15 cellular contexts compared by ENCODE assay signal in the genomic region with DNA sequence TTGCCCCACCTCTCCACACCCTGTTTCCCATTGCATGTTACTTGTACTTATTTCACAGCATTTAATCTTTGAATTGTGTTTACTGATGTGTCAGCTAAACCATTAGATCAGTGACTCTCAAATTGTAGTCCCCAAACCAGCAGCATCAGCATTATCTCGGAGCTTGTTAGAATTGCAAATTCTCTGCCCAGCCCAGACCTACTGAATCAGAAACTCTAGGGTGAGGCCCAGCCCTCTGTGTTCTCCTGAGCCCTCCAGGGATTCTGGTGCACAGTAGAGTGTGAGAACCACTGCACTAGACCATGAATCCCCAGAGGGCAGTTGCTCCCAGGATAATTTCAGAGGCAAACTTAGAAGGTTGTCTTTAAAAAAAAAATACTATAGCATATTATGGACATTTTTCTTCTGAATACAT. TPM values are rescaled to one million over a fixed set of nuclear protein-coding genes. Genes with fewer than 3 reads are reported as not detected.
DNase-seq lines count a peak whose midpoint lies in the region; ATAC-seq and TF ChIP-seq lines count a peak whose summit lies in the region.
"Had no signal": no experiment of that assay in that cellular context is flagged by ENCODE, and none has a peak within 500 bp of the region (broad histone marks: within the 10 kb centered on the region; RNA-seq: fewer than 3 reads in every experiment).

No MANE protein-coding gene starts in this region.

- intact Hi-C loops in CD4-positive, alpha-beta T cell (cut with DNase I, micrococcal nuclease) = no loop called here

- POLR2A ChIA-PET in CD4-positive, alpha-beta T cell (lab: Charles Lee) = no interaction called here

- no peak for TF ChIP-seq CTCF in GM12865 (IDR thresholded peaks at IDR 0.05; ENCODE audit: insufficient read depth, low read depth, low read length, missing control alignments)
- TF ChIP-seq CTCF in CD4-positive, alpha-beta T cell (IDR thresholded peaks at IDR 0.05) = no peak

- H3K27ac ChIP-seq in epithelial cell of prostate = peak overlapping the region; percentile 0
- no peak overlapping the region for H3K27ac ChIP-seq in CD4-positive, alpha-beta T cell (ENCODE audit: low read depth, low read length)
- H3K27ac ChIP-seq: breast epithelium, esophagus muscularis mucosa, Peyer's patch had no signal

- H3K9me3 Mint-ChIP-seq in CD4-positive, alpha-beta T cell = no peaks in the 10 kb centered on the region
- H3K9me3 Mint-ChIP-seq: immature natural killer cell; natural killer cell treated with Interleukin-12 subunit alpha and Interleukin-12 subunit beta and Interleukin-15 and Interleukin-18, amount 100 ng/mL, for 72 hours had no signal

- peak overlapping the region; percentile 35 for H3K4me3 ChIP-seq in GM12865 (ENCODE audit: low read depth, low read length)
- H3K4me3 ChIP-seq: breast epithelium, esophagus muscularis mucosa, Peyer's patch had no signal

- no peak overlapping the region for H3K27ac Mint-ChIP-seq in CD4-positive, alpha-beta T cell
- H3K27ac Mint-ChIP-seq: B cell; immature natural killer cell; natural killer cell treated with Interleukin-12 subunit alpha and Interleukin-12 subunit beta and Interleukin-15 and Interleukin-18, amount 100 ng/mL, for 72 hours had no signal

- no peaks in the 10 kb centered on the region for H3K4me1 Mint-ChIP-seq in CD4-positive, alpha-beta T cell (ENCODE audit: low read depth)
- H3K4me1 Mint-ChIP-seq: B cell, immature natural killer cell had no signal

- ATAC-seq in GM21390 (IDR thresholded peaks at IDR 0.05; ENCODE audit: unreplicated experiment) = peak; percentile 58
- peak; percentile 86 for ATAC-seq in HG03354 (IDR thresholded peaks at IDR 0.05; ENCODE audit: poor library complexity, severe bottlenecking, unreplicated experiment)
- ATAC-seq in GM19035 (IDR thresholded peaks at IDR 0.05; ENCODE audit: unreplicated experiment) = no peak
- no peak for ATAC-seq in CD4-positive, alpha-beta T cell (ENCODE audit: poor library complexity)
- ATAC-seq: natural killer cell treated with Interleukin-12 subunit alpha and Interleukin-12 subunit beta and Interleukin-15 and Interleukin-18, amount 100 ng/mL, for 72 hours had no signal

- no peaks in the 10 kb centered on the region for H3K36me3 Mint-ChIP-seq in CD4-positive, alpha-beta T cell (ENCODE audit: low read depth)
- H3K36me3 Mint-ChIP-seq: immature natural killer cell; natural killer cell treated with Interleukin-12 subunit alpha and Interleukin-12 subunit beta and Interleukin-15 and Interleukin-18, amount 100 ng/mL, for 72 hours had no signal

- peak; percentile 89 for DNase-seq in GM12865 (ENCODE audit: low read depth)
- DNase-seq in epithelial cell of prostate (ENCODE audit: low read depth, low spot score) = no peak
- DNase-seq in NCI-H2081 (lab: John Stamatoyannopoulos, UW) = no peak
- no peak for DNase-seq in SIG-M5 treated with dmso at 0.1 percent for 504 hours (lab: John Stamatoyannopoulos, UW; ENCODE audit: unreplicated experiment)
- no peak for DNase-seq in CD4-positive, alpha-beta T cell
- DNase-seq: immature natural killer cell, NCI-H1930, Peyer's patch had no signal

- no peak overlapping the region for H3K4me3 Mint-ChIP-seq in CD4-positive, alpha-beta T cell
- H3K4me3 Mint-ChIP-seq: B cell; immature natural killer cell; natural killer cell treated with Interleukin-12 subunit alpha and Interleukin-12 subunit beta and Interleukin-15 and Interleukin-18, amount 100 ng/mL, for 72 hours had no signal

- H3K9me3 ChIP-seq in CD4-positive, alpha-beta T cell (ENCODE audit: control insufficient read depth, low read length) = no peaks in the 10 kb centered on the region
- H3K9me3 ChIP-seq: breast epithelium, esophagus muscularis mucosa, Peyer's patch had no signal

- CTCF ChIA-PET in CD4-positive, alpha-beta T cell (lab: Charles Lee) = interaction anchor here (0.7 kb wide), 1 partner anchor 24 kb away, joined by 3 read pairs; no protein-coding TSS in a partner anchor

- H3K27me3 Mint-ChIP-seq in CD4-positive, alpha-beta T cell = peaks cover under 1% of the 10 kb centered on the region
- H3K27me3 Mint-ChIP-seq: B cell; natural killer cell treated with Interleukin-12 subunit alpha and Interleukin-12 subunit beta and Interleukin-15 and Interleukin-18, amount 100 ng/mL, for 72 hours had no signal

- no peaks in the 10 kb centered on the region for H3K27me3 ChIP-seq in CD4-positive, alpha-beta T cell (ENCODE audit: control insufficient read depth, insufficient read depth, low read length)
- H3K27me3 ChIP-seq: breast epithelium, esophagus muscularis mucosa, Peyer's patch had no signal

RNA-seq across cellular contexts. Expression of gene PLD1, which starts 13.0 kb away (rescaled TPM):
- total RNA-seq in CD4-positive, alpha-beta T cell = 1 to 10 TPM in 1 of 2 experiments, under 1 TPM in 1; 0.22 to 1.0 TPM

RNA-seq across cellular contexts. Expression of gene TMEM212, which starts 45.9 kb away (rescaled TPM):
- not detected for total RNA-seq in CD4-positive, alpha-beta T cell
- total RNA-seq: B cell; esophagus muscularis mucosa; natural killer cell treated with Interleukin-12 subunit alpha and Interleukin-12 subunit beta and Interleukin-15 and Interleukin-18, amount 100 ng/mL, for 72 hours; Peyer's patch had no signal

Comparison
In these comparisons a context has a peak if more than half of its experiments do, and no peak if none do; other contexts are left out.
1. ATAC-seq: peak in GM21390 (single experiment) and HG03354 (single experiment); none in GM19035 (single experiment) and CD4-positive, alpha-beta T cell (single experiment).